In genomic region chr4:181960384-181960783, GRCh38 we compare ENCODE assay signal across 1 cellular context.
TF ChIP-seq lines count a peak whose summit lies in the region.

No MANE protein-coding gene starts in this region.

TF ChIP-seq in SK-N-SH treated with all-trans-retinoic acid at 6 μM for 48 hours, 23 proteins besides CTCF, POLR2A, EP300 and RAD21 (continued from another document):
- TF ChIP-seq TSHZ2 (CRISPR knock-in tag; IDR thresholded peaks at IDR 0.05) (no peak), TOX (CRISPR knock-in tag; IDR thresholded peaks at IDR 0.05; ENCODE audit: borderline replicate concordance) (no peak), PPARA (CRISPR knock-in tag; IDR thresholded peaks at IDR 0.05; ENCODE audit: borderline replicate concordance) (no peak), BACH2 (CRISPR knock-in tag; IDR thresholded peaks at IDR 0.05; ENCODE audit: borderline replicate concordance) (no peak)
